ENCODE assay signal across 8 cellular contexts in genomic region chr7:72879079-72879736, GRCh38. TPM values are rescaled to one million over a fixed set of nuclear protein-coding genes. Genes with fewer than 3 reads are reported as not detected.
DNase-seq lines count a peak whose midpoint lies in the region; ATAC-seq and TF ChIP-seq lines count a peak whose summit lies in the region.
"Not testable (repeated sequence)": the region's sequence is repeated elsewhere in the genome, so short reads cannot be mapped to it uniquely, and the experiment has no call there.

No MANE protein-coding gene starts in this region.

- H3K27me3 ChIP-seq in mucosa of stomach (ENCODE audit: control insufficient read depth, insufficient read depth, low read length) = not testable (repeated sequence)

- H3K9ac ChIP-seq in mucosa of stomach (ENCODE audit: low read length) = peak overlapping the region; percentile 71

- not testable (repeated sequence) for H3K27me3 Mint-ChIP-seq in IgD-negative memory B cell; activated T-cell treated with anti-CD3 and anti-CD28 coated beads, Interleukin-2, amount 50 U/mL, for 4 hours (ENCODE audit: low read depth)

- not testable (repeated sequence) for H3K9me3 ChIP-seq in mucosa of stomach (ENCODE audit: control insufficient read depth, low read length)

- peak; percentile 78 for DNase-seq in DMS53 treated with DMSO at 0.1 percent for 48 hours (lab: John Stamatoyannopoulos, UW; ENCODE audit: unreplicated experiment)
- peak; percentile 62 for DNase-seq in activated T-cell treated with anti-CD3 and anti-CD28 coated beads, Interleukin-2, amount 50 U/mL, for 4 hours
- DNase-seq in stimulated activated CD8-positive, alpha-beta memory T cell treated with anti-CD3 and anti-CD28 coated beads, Interleukin-4, amount 100 ng/mL, for 24 hours (ENCODE audit: low read depth) = peak; percentile 57

- H3K36me3 ChIP-seq in mucosa of stomach (ENCODE audit: control insufficient read depth, insufficient read depth, low read length) = not testable (repeated sequence)

- not testable (repeated sequence) for H3K9me3 Mint-ChIP-seq in IgD-negative memory B cell; activated T-cell treated with anti-CD3 and anti-CD28 coated beads, Interleukin-2, amount 50 U/mL, for 4 hours

- not testable (repeated sequence) for H3K36me3 Mint-ChIP-seq in IgD-negative memory B cell; activated T-cell treated with anti-CD3 and anti-CD28 coated beads, Interleukin-2, amount 50 U/mL, for 4 hours (ENCODE audit: insufficient read depth)

- H3K4me1 ChIP-seq in mucosa of stomach (ENCODE audit: control insufficient read depth, insufficient read depth, low read length) = not testable (repeated sequence)

- H3K4me3 ChIP-seq in mucosa of stomach (ENCODE audit: low read length) = not testable (repeated sequence)

- peak overlapping the region; percentile 92 to 96 (median 93) for H3K4me3 Mint-ChIP-seq in IgD-negative memory B cell
- H3K4me3 Mint-ChIP-seq in activated T-cell treated with anti-CD3 and anti-CD28 coated beads, Interleukin-2, amount 50 U/mL, for 4 hours = peak overlapping the region; percentile 98

- ATAC-seq in GM21717 (IDR thresholded peaks at IDR 0.05; ENCODE audit: unreplicated experiment) (peak; percentile 99), esophagus mucosa (peak; percentile 100)
- ATAC-seq in activated T-cell treated with anti-CD3 and anti-CD28 coated beads, Interleukin-2, amount 50 U/mL, for 4 hours = peak; percentile 99

- H3K4me1 Mint-ChIP-seq in IgD-negative memory B cell = not testable (repeated sequence)
- H3K4me1 Mint-ChIP-seq in activated T-cell treated with anti-CD3 and anti-CD28 coated beads, Interleukin-2, amount 50 U/mL, for 4 hours (ENCODE audit: low read depth) = peaks cover 14% of the 10 kb centered on the region

- H3K27ac Mint-ChIP-seq in IgD-negative memory B cell = peak overlapping the region; percentile 65 to 83 (median 80)

TF ChIP-seq in PFSK-1, 5 proteins besides CTCF, POLR2A, EP300 and RAD21:
- TF ChIP-seq POLR2AphosphoS5 (IDR thresholded peaks at IDR 0.05; ENCODE audit: low read depth, low read length) = peak; percentile 76
- peak; percentile 70; the same call in 1 of the 2 replicates for TF ChIP-seq TAF1 (IDR thresholded peaks at IDR 0.05; ENCODE audit: borderline replicate concordance, insufficient read depth, low read length)

RNA-seq across cellular contexts. Expression of gene POM121, which starts 45.7 kb away (rescaled TPM):
- polyA plus RNA-seq in IgD-negative memory B cell = 16.0 TPM
- polyA plus RNA-seq in PFSK-1 (2012; ENCODE audit: insufficient read length, low read depth) = 48.6 TPM
- 10 to 100 TPM; 77.5 to 93.4 (median 84.2) TPM for total RNA-seq in activated T-cell treated with anti-CD3 and anti-CD28 coated beads, Interleukin-2, amount 50 U/mL, for 4 hours
- total RNA-seq in esophagus mucosa = 23.4 TPM

RNA-seq across cellular contexts. Expression of gene TYW1B, which starts 51.2 kb away (rescaled TPM):
- polyA plus RNA-seq in IgD-negative memory B cell = 3.6 TPM
- 4.1 TPM for polyA plus RNA-seq in PFSK-1 (2012; ENCODE audit: insufficient read length, low read depth)
- 1 to 10 TPM; 2.3 to 6.2 (median 3.2) TPM for total RNA-seq in activated T-cell treated with anti-CD3 and anti-CD28 coated beads, Interleukin-2, amount 50 U/mL, for 4 hours
- total RNA-seq in esophagus mucosa = 1.00 TPM
